20 cellular contexts compared by ENCODE assay signal in the genomic region with DNA sequence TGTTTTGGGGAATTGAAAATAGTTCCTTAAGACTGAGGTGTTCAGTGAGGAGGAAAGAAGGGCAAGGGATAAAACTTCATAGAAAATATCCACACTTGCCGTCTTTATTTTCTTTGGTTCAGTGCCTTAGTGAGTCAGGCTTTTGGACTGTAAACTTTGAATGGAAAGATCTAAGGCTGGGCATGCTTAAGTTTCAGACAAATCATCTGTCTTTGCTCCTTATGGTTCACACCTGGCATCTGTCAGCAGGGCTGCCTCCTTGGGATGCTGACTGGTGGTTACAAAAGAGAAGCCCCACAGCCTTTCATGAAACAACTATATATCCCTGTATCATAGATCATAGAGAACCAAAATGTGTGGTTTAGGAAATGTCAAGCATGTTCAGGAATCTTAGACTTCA.
DNase-seq lines count a peak whose midpoint lies in the region; ATAC-seq, FAIRE-seq and TF ChIP-seq lines count a peak whose summit lies in the region.
"Had no signal": no experiment of that assay in that cellular context is flagged by ENCODE, and none has a peak within 500 bp of the region (broad histone marks: within the 10 kb centered on the region; RNA-seq: fewer than 3 reads in every experiment).

No MANE protein-coding gene starts in this region.

- H3K9me3 ChIP-seq in Caco-2 (peaks cover 12% of the 10 kb centered on the region), colonic mucosa (no peaks in the 10 kb centered on the region)

- H3K27me3 ChIP-seq in Caco-2 (replicated peaks; ENCODE audit: control insufficient read depth, insufficient read depth, low read length) (no peaks in the 10 kb centered on the region), colonic mucosa (no peaks in the 10 kb centered on the region)
- H3K27me3 ChIP-seq: BLaER1 had no signal

- no peaks in the 10 kb centered on the region for H3K27me3 Mint-ChIP-seq in Caco-2 (ENCODE audit: insufficient read depth, unreplicated experiment)
- H3K27me3 Mint-ChIP-seq: activated naive CD4-positive, alpha-beta T cell treated with anti-CD3 and anti-CD28 coated beads, Interleukin-2, amount 50 U/mL, for 24 hours; T-helper 17 cell had no signal

- CTCF ChIA-PET in Caco-2 (lab: Charles Lee), result no interaction called here

- DNase-seq in AG20443 (ENCODE audit: low spot score) (peak; percentile 41), RCC 7860 (ENCODE audit: low spot score) (peak; percentile 44), dermis blood vessel endothelial cell (peak; percentile 7), kidney glomerular epithelial cell (lab: John Stamatoyannopoulos, UW) (peak; percentile 93), Caco-2 (no peak), left lobe of liver (ENCODE audit: low spot score) (no peak), colonic mucosa (no peak)
- DNase-seq: activated CD4-positive, alpha-beta T cell treated with anti-CD3 and anti-CD28 coated beads for 1 hour; activated T-cell treated with anti-CD3 and anti-CD28 coated beads for 4 hours; cortex of kidney; DMS79; NCI-H1694 treated with DMSO at 0.1 percent for 48 hours; NCI-H69; stimulated activated CD4-positive, alpha-beta T cell treated with anti-CD3 and anti-CD28 coated beads, Interleukin-12 subunit alpha, Interleukin-12 subunit beta, amount 100 ng/mL, for 4 hours; T-helper 17 cell had no signal

- H3K4me1 ChIP-seq in Caco-2 (no peaks in the 10 kb centered on the region), colonic mucosa (no peaks in the 10 kb centered on the region)

- POLR2A ChIA-PET in Caco-2 (lab: Charles Lee), result no interaction called here

- intact Hi-C loops in Caco-2 (cut with micrococcal nuclease; ENCODE audit: unreplicated experiment) (no loop called here), colonic mucosa (cut with DNase I) (no loop called here)

- H3K4me1 Mint-ChIP-seq in Caco-2 (ENCODE audit: low read depth, unreplicated experiment), result no peaks in the 10 kb centered on the region
- H3K4me1 Mint-ChIP-seq: activated naive CD4-positive, alpha-beta T cell treated with anti-CD3 and anti-CD28 coated beads, Interleukin-2, amount 50 U/mL, for 24 hours; T-helper 17 cell had no signal

- H3K9me3 Mint-ChIP-seq in Caco-2 (ENCODE audit: unreplicated experiment), result no peaks in the 10 kb centered on the region
- H3K9me3 Mint-ChIP-seq: activated naive CD4-positive, alpha-beta T cell treated with anti-CD3 and anti-CD28 coated beads, Interleukin-2, amount 50 U/mL, for 24 hours had no signal

- no peaks in the 10 kb centered on the region for H3K36me3 ChIP-seq in Caco-2 (ENCODE audit: control insufficient read depth, insufficient read depth, low read length)
- no peaks in the 10 kb centered on the region for H3K36me3 ChIP-seq in colonic mucosa
- H3K36me3 ChIP-seq: BLaER1 had no signal

- TF ChIP-seq CTCF in Caco-2 (IDR thresholded peaks at IDR 0.05; ENCODE audit: insufficient read depth in 1 of 2, low read depth in 1 of 2, low read length in 1 of 2, severe bottlenecking in 1 of 2, unreplicated experiment in 1 of 2), result no peak
- TF ChIP-seq CTCF in colonic mucosa (IDR thresholded peaks at IDR 0.05), result no peak

- no peak for FAIRE-seq in RCC 7860 (lab: Jason Lieb, UNC)
- FAIRE-seq: islet of Langerhans had no signal

- H3K4me3 ChIP-seq in Caco-2 (ENCODE audit: low read depth, low read length), result no peak overlapping the region
- H3K4me3 ChIP-seq in colonic mucosa, result no peak overlapping the region
- H3K4me3 ChIP-seq: BLaER1 had no signal

- no peak overlapping the region for H3K4me3 Mint-ChIP-seq in Caco-2 (ENCODE audit: unreplicated experiment)
- H3K4me3 Mint-ChIP-seq: activated naive CD4-positive, alpha-beta T cell treated with anti-CD3 and anti-CD28 coated beads, Interleukin-2, amount 50 U/mL, for 24 hours; T-helper 17 cell had no signal

- H3K36me3 Mint-ChIP-seq in Caco-2 (ENCODE audit: insufficient read depth, unreplicated experiment), result no peaks in the 10 kb centered on the region
- H3K36me3 Mint-ChIP-seq: activated naive CD4-positive, alpha-beta T cell treated with anti-CD3 and anti-CD28 coated beads, Interleukin-2, amount 50 U/mL, for 24 hours had no signal

- ATAC-seq in HG02759 (IDR thresholded peaks at IDR 0.05; ENCODE audit: unreplicated experiment) (no peak), left lobe of liver (no peak)
- ATAC-seq: T-helper 17 cell had no signal

- no peak overlapping the region for H3K27ac ChIP-seq in colonic mucosa
- H3K27ac ChIP-seq: BLaER1, KMS-11 had no signal

- BruUV-seq in Caco-2 (replicated peaks; lab: Mats Ljungman, UMichigan), result no TSS peak

- H3K9ac ChIP-seq in colonic mucosa (ENCODE audit: low read depth in 2 of 2, low read length in 2 of 2), result no peak overlapping the region
- H3K9ac ChIP-seq: BLaER1, KMS-11 had no signal

- no peak overlapping the region for H3K27ac Mint-ChIP-seq in Caco-2 (ENCODE audit: unreplicated experiment)
- H3K27ac Mint-ChIP-seq: activated naive CD4-positive, alpha-beta T cell treated with anti-CD3 and anti-CD28 coated beads, Interleukin-2, amount 50 U/mL, for 24 hours; T-helper 17 cell had no signal

Comparison
In these comparisons a context has a peak if more than half of its experiments do, and no peak if none do; other contexts are left out.
1. DNase-seq: peak in AG20443 (single experiment), RCC 7860 (single experiment), dermis blood vessel endothelial cell (single experiment) and kidney glomerular epithelial cell (single experiment); none in Caco-2 (0 of 2), left lobe of liver (single experiment) and colonic mucosa (single experiment).